In the genomic region with DNA sequence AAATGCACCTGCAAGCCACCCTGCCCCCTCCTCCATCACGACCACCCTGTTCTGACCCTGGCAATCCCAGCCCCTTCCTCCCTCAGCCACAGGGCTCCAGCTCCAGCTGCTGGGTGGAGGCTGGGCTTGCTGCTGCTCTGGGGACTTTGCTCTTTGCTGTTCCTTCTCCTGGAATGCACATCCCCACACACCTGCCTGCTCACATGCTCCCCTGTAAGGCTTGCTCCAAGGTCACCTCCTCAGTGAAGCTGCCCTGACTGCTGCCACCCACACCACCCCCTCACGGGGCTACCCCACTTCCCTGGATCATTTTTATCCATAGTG, we compare ENCODE assay signal across 21 cellular contexts.
A peak's percentile ranks its signal among the peaks of the same experiment; 100 is the strongest.
DNase-seq lines count a peak whose midpoint lies in the region; ATAC-seq, FAIRE-seq and TF ChIP-seq lines count a peak whose summit lies in the region.
"Had no signal": no experiment of that assay in that cellular context is flagged by ENCODE, and none has a peak within 500 bp of the region (broad histone marks: within the 10 kb centered on the region; RNA-seq: fewer than 3 reads in every experiment).

No MANE protein-coding gene starts in this region.

- H3K4me1 Mint-ChIP-seq in brain = peaks cover 43% of the 10 kb centered on the region
- peaks cover 7% of the 10 kb centered on the region for H3K4me1 Mint-ChIP-seq in activated T-cell treated with anti-CD3 and anti-CD28 coated beads, Interleukin-2, amount 50 U/mL, for 4 hours (ENCODE audit: low read depth)

- H3K4me1 ChIP-seq in HEK293 (ENCODE audit: control insufficient read depth, insufficient read depth, low read length) (no peaks in the 10 kb centered on the region), small intestine (ENCODE audit: control insufficient read depth in 2 of 2, insufficient read depth in 1 of 2, low read depth in 1 of 2, low read length in 1 of 2) (peaks cover 3 to 15% of the 10 kb centered on the region in 2 donors), SJCRH30 (no peaks in the 10 kb centered on the region)
- H3K4me1 ChIP-seq: SJSA1 had no signal

- TF ChIP-seq CTCF in HEK293 (tag by site-specific recombination; IDR thresholded peaks at IDR 0.05) (no peak), brain (conservative IDR thresholded peaks at IDR 0.05) (no peak)

- H3K9me3 ChIP-seq in HEK293 (ENCODE audit: control insufficient read depth, insufficient read depth, low read depth, low read length) (no peaks in the 10 kb centered on the region), small intestine (ENCODE audit: control insufficient read depth, low read depth) (peaks cover 1% of the 10 kb centered on the region), SJCRH30 (replicated peaks) (no peaks in the 10 kb centered on the region)
- H3K9me3 ChIP-seq: SJSA1 had no signal

- peak overlapping the region in 4 of 5 experiments; percentile 38 to 89 (median 83) for H3K27ac Mint-ChIP-seq in brain
- H3K27ac Mint-ChIP-seq: HFFc6 had no signal

- H3K36me3 Mint-ChIP-seq in brain = no peaks in the 10 kb centered on the region
- peaks cover 2% of the 10 kb centered on the region for H3K36me3 Mint-ChIP-seq in activated T-cell treated with anti-CD3 and anti-CD28 coated beads, Interleukin-2, amount 50 U/mL, for 4 hours (ENCODE audit: insufficient read depth)

- ATAC-seq in left colon = peak; percentile 83
- ATAC-seq in activated T-cell treated with anti-CD3 and anti-CD28 coated beads, Interleukin-2, amount 50 U/mL, for 4 hours = no peak

- POLR2A ChIA-PET in HEK293 (lab: Yijun Ruan, JAX) = no interaction called here

- DNase-seq in left colon (no peak), small intestine (peak; percentile 92), SJCRH30 (no peak)
- DNase-seq in activated T-cell treated with anti-CD3 and anti-CD28 coated beads, Interleukin-2, amount 50 U/mL, for 4 hours = no peak
- no peak for DNase-seq in stimulated activated naive CD4-positive, alpha-beta T cell treated with Interleukin-2 at 50 U/mL for 16 hours (lab: John Stamatoyannopoulos, UW)
- DNase-seq: CD8-positive, alpha-beta memory T cell; HFFc6; MV-4-11; NCI-H187 treated with DMSO at 0.1 percent for 48 hours; NCI-H345; NCI-H524 treated with DMSO at 0.1 percent for 48 hours; PC-9 had no signal

- WGBS in small intestine, 3 donors = 10 to 34% (median 11%) methylated on average over 2 of the region's 2 CpGs

- FAIRE-seq in small intestine (lab: Jason Lieb, UNC) = no peak
- FAIRE-seq: D721Med, GM12891, GM18507, H54 had no signal

- H3K36me3 ChIP-seq in HEK293 (ENCODE audit: control insufficient read depth in 2 of 2, insufficient read depth in 1 of 2, low read length in 2 of 2) = no peaks in the 10 kb centered on the region
- no peaks in the 10 kb centered on the region for H3K36me3 ChIP-seq in small intestine (ENCODE audit: control insufficient read depth in 2 of 2, insufficient read depth in 2 of 2, low read length in 2 of 2)
- no peaks in the 10 kb centered on the region for H3K36me3 ChIP-seq in SJCRH30
- H3K36me3 ChIP-seq: BLaER1 treated with 17β-estradiol and CSF1 and Interleukin-3, amounts not matched to agents 10 nM and 100 nM; SJSA1 had no signal

- H3K4me3 Mint-ChIP-seq in brain = peak overlapping the region in 1 of 5 experiments; percentile 30
- no peak overlapping the region for H3K4me3 Mint-ChIP-seq in activated T-cell treated with anti-CD3 and anti-CD28 coated beads, Interleukin-2, amount 50 U/mL, for 4 hours
- H3K4me3 Mint-ChIP-seq: CD8-positive, alpha-beta memory T cell; HFFc6 had no signal

- intact Hi-C loops in left colon (cut with DNase I, micrococcal nuclease) = no loop called here

- CTCF ChIA-PET in HEK293 (lab: Yijun Ruan, JAX) = no interaction called here

- H3K27me3 ChIP-seq in small intestine (ENCODE audit: control insufficient read depth in 2 of 2, insufficient read depth in 2 of 2, low read length in 2 of 2) = no peaks in the 10 kb centered on the region
- no peaks in the 10 kb centered on the region; the same call in 1 of the 2 replicates for H3K27me3 ChIP-seq in SJCRH30

- H3K27ac ChIP-seq in HEK293 (ENCODE audit: extremely low read depth, low read depth, low read length) (no peak overlapping the region), small intestine (ENCODE audit: low read depth in 1 of 2, low read length in 1 of 2) (peak overlapping the region; percentile 61 to 89), SJCRH30 (no peak overlapping the region)
- H3K27ac ChIP-seq: BLaER1 treated with 17β-estradiol and CSF1 and Interleukin-3, amounts not matched to agents 10 nM and 100 nM; KMS-11; PC-9; SJSA1 had no signal

- no peak overlapping the region for H3K4me3 ChIP-seq in HEK293 (ENCODE audit: low read depth, low read length)
- no peak overlapping the region for H3K4me3 ChIP-seq in small intestine (ENCODE audit: low read depth in 1 of 2, low read length in 2 of 2)
- no peak overlapping the region for H3K4me3 ChIP-seq in SJCRH30
- H3K4me3 ChIP-seq: BLaER1 treated with 17β-estradiol and CSF1 and Interleukin-3, amounts not matched to agents 10 nM and 100 nM; PC-9; SJSA1 had no signal

- peaks cover 11% of the 10 kb centered on the region for H3K27me3 Mint-ChIP-seq in brain
- peaks cover 2% of the 10 kb centered on the region for H3K27me3 Mint-ChIP-seq in activated T-cell treated with anti-CD3 and anti-CD28 coated beads, Interleukin-2, amount 50 U/mL, for 4 hours (ENCODE audit: low read depth)

- peaks cover 2 to 14% (median 2%) of the 10 kb centered on the region in 5 experiments for H3K9me3 Mint-ChIP-seq in brain
- H3K9me3 Mint-ChIP-seq in activated T-cell treated with anti-CD3 and anti-CD28 coated beads, Interleukin-2, amount 50 U/mL, for 4 hours = peaks cover 2% of the 10 kb centered on the region
- H3K9me3 Mint-ChIP-seq: HFFc6 had no signal

TF ChIP-seq in HEK293, 187 proteins besides CTCF, POLR2A, EP300 and RAD21:
- TF ChIP-seq ZNF112 (tag by site-specific recombination; IDR thresholded peaks at IDR 0.05) = no peak
- no peak for TF ChIP-seq ZSCAN30 (tag by site-specific recombination; IDR thresholded peaks at IDR 0.05)
- TF ChIP-seq EGR2 (tag by site-specific recombination; IDR thresholded peaks at IDR 0.05; ENCODE audit: low read depth) = 0 out of 2 replicates have a peak, but pooled peaks have one; percentile 20
- no peak for TF ChIP-seq IKZF3 (tag by site-specific recombination; IDR thresholded peaks at IDR 0.05)
- TF ChIP-seq ZNF416 (tag by site-specific recombination; IDR thresholded peaks at IDR 0.05) = no peak
- TF ChIP-seq ZNF341 (tag by site-specific recombination; IDR thresholded peaks at IDR 0.05; ENCODE audit: low read depth) = peak; percentile 8; the same call in 1 of the 2 replicates
- no peak for TF ChIP-seq ZNF394 (tag by site-specific recombination; IDR thresholded peaks at IDR 0.05; ENCODE audit: borderline replicate concordance)
- no peak for TF ChIP-seq OVOL3 (tag by site-specific recombination; IDR thresholded peaks at IDR 0.05)

Comparison
In these comparisons a context has a peak if more than half of its experiments do, and no peak if none do; other contexts are left out.
1. H3K27ac ChIP-seq: peak in small intestine (2 of 2); none in HEK293 (single experiment) and SJCRH30 (single experiment).